Comparison of ENCODE assay signal across 23 cellular contexts in the genomic region with DNA sequence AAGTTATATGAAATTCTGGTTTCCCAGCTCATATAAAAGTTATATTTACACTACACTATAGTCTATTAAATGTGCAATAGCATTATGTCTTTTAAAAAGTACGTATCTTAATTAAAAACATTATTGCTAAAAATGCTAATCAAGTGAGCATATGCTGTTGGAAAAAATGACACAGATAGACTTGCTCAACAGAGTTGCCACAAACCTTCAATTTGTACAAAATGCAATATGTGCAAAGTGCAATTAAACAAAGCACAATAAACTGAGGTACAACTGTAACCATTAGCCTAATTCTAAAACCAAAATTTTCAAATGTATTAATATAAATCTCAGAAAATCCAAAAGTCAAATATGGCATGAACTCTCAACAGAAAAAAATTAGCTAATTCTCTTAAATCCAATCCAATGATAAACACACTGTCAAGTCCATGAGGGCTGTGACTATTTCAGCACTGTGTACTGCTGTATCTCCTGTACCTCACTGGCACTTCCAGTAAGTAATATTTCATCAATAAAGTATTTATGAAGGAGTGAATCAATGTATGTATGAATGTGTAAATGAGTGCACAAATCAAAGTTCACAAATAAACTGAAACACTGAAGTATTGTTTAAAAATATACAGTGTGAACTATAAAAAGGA.
A peak's percentile ranks its signal among the peaks of the same experiment; 100 is the strongest.
DNase-seq lines count a peak whose midpoint lies in the region; ATAC-seq, FAIRE-seq and TF ChIP-seq lines count a peak whose summit lies in the region.
"Had no signal": no experiment of that assay in that cellular context is flagged by ENCODE, and none has a peak within 500 bp of the region (broad histone marks: within the 10 kb centered on the region; RNA-seq: fewer than 3 reads in every experiment).

No MANE protein-coding gene starts in this region.

- no peaks in the 10 kb centered on the region for H3K36me3 ChIP-seq in GM23248 (ENCODE audit: low read depth)
- H3K36me3 ChIP-seq in GM12878 (ENCODE audit: control insufficient read depth in 2 of 2, insufficient read depth in 2 of 2, low read length in 1 of 2), result no peaks in the 10 kb centered on the region
- no peaks in the 10 kb centered on the region for H3K36me3 ChIP-seq in naive thymus-derived CD4-positive, alpha-beta T cell (ENCODE audit: control insufficient read depth in 2 of 3, insufficient read depth in 3 of 3, low read length in 3 of 3)

- POLR2A ChIA-PET in GM12878 (lab: Charles Lee), result no interaction called here
- POLR2A ChIA-PET in naive thymus-derived CD4-positive, alpha-beta T cell (lab: Charles Lee), result interaction anchor here (0.6 kb wide), 1 partner anchor 17 kb away, joined by 3 read pairs; no protein-coding TSS in a partner anchor

- H3K4me2 ChIP-seq in GM23248 (ENCODE audit: unreplicated experiment) (no peak overlapping the region), GM12878 (ENCODE audit: control insufficient read depth, insufficient read depth) (no peak overlapping the region)
- H3K4me2 ChIP-seq: SK-N-SH had no signal

- no peaks in the 10 kb centered on the region for H3K9me2 ChIP-seq in GM23248 (ENCODE audit: insufficient read depth)
- H3K9me2 ChIP-seq: SK-N-SH had no signal

- CTCF ChIA-PET in GM12878 (lab: Yijun Ruan, JAX), result interaction anchor here (1.3 to 2.0 kb wide), 3 partner anchors 9 to 389 kb away, joined by 3 to 7 read pairs (median 6); no protein-coding TSS in a partner anchor
- CTCF ChIA-PET in naive thymus-derived CD4-positive, alpha-beta T cell (lab: Charles Lee), result interaction anchor here (0.6 kb wide), 1 partner anchor 231 kb away, joined by 3 read pairs; no protein-coding TSS in a partner anchor

- H3K4me3 ChIP-seq in GM23248 (no peak overlapping the region), GM12878 (no peak overlapping the region)
- H3K4me3 ChIP-seq in naive thymus-derived CD4-positive, alpha-beta T cell (ENCODE audit: low read length), result no peak overlapping the region

- H3F3A ChIP-seq in GM23248 (ENCODE audit: insufficient read depth), result peaks cover 13% of the 10 kb centered on the region; the same call in 1 of the 2 replicates

- H4K20me1 ChIP-seq in GM23248 (ENCODE audit: insufficient read depth) (no peaks in the 10 kb centered on the region), GM12878 (ENCODE audit: control insufficient read depth, insufficient read depth) (no peaks in the 10 kb centered on the region)

- no TSS peak for BruUV-seq in GM12878 (replicated peaks; lab: Mats Ljungman, UMichigan)

- H3K27me3 Mint-ChIP-seq in naive thymus-derived CD4-positive, alpha-beta T cell, result no peaks in the 10 kb centered on the region
- H3K27me3 Mint-ChIP-seq: CD4-positive, alpha-beta T cell had no signal

- 94 to 97% methylated on average over 1 of the region's 1 CpG for WGBS in GM23248 (ENCODE audit: low coverage in 1 of 2, low lambda C conversion rate in 2 of 2, missing lambda C conversion rate in 2 of 2), 2 experiments
- WGBS in GM12878 (ENCODE audit: insufficient coverage, insufficient replicate concordance, low lambda C conversion rate, missing lambda C conversion rate), result 100% methylated on average over 1 of the region's 1 CpG

- H3K79me2 ChIP-seq in GM23248 (ENCODE audit: insufficient read depth) (peaks cover 92% of the 10 kb centered on the region), GM12878 (ENCODE audit: control insufficient read depth, insufficient read depth, low read length) (no peaks in the 10 kb centered on the region)

- FAIRE-seq in D721Med (lab: Jason Lieb, UNC) (peak; percentile 60), GM12878 (lab: Jason Lieb, UNC) (peak; percentile 75), H54 (lab: Jason Lieb, UNC) (no peak)
- FAIRE-seq: GM12891 had no signal

- H3K9me3 ChIP-seq in GM23248 (ENCODE audit: low read depth) (no peaks in the 10 kb centered on the region), GM12878 (replicated peaks; ENCODE audit: control insufficient read depth, insufficient read depth, low read length) (peaks cover 9% of the 10 kb centered on the region; the same call in 2 of the 3 replicates)
- no peaks in the 10 kb centered on the region for H3K9me3 ChIP-seq in naive thymus-derived CD4-positive, alpha-beta T cell (ENCODE audit: control insufficient read depth in 2 of 3, low read length in 3 of 3)
- H3K9me3 ChIP-seq: SK-N-SH had no signal

- no peak overlapping the region for H3K27ac Mint-ChIP-seq in naive thymus-derived CD4-positive, alpha-beta T cell
- H3K27ac Mint-ChIP-seq: CD4-positive, alpha-beta T cell had no signal

- intact Hi-C loops in GM12878 (cut with micrococcal nuclease; ENCODE audit: unreplicated experiment), result no loop called here
- intact Hi-C loops in naive thymus-derived CD4-positive, alpha-beta T cell (cut with micrococcal nuclease), result no loop called here

- H3K4me3 Mint-ChIP-seq in naive thymus-derived CD4-positive, alpha-beta T cell, result no peak overlapping the region
- H3K4me3 Mint-ChIP-seq: CD4-positive, alpha-beta T cell had no signal

- H3K36me3 Mint-ChIP-seq in naive thymus-derived CD4-positive, alpha-beta T cell, result peaks cover 1 to 40% (median 22%) of the 10 kb centered on the region in 5 donors

- H3K4me1 ChIP-seq in GM23248 (ENCODE audit: insufficient read depth) (0 out of 2 replicates have a peak, but pooled peaks cover 12% of the 10 kb centered on the region), GM12878 (ENCODE audit: control insufficient read depth, insufficient read depth, low read length) (peaks cover 9% of the 10 kb centered on the region; the same call in 1 of the 2 replicates)
- H3K4me1 ChIP-seq in naive thymus-derived CD4-positive, alpha-beta T cell (ENCODE audit: control insufficient read depth in 2 of 2, insufficient read depth in 2 of 2, low read length in 2 of 2), result no peaks in the 10 kb centered on the region

- TF ChIP-seq POLR2A in GM12878 (IDR thresholded peaks at IDR 0.05; ENCODE audit: low read depth, low read length), result no peak
- no peak for TF ChIP-seq POLR2A in H54 (IDR thresholded peaks at IDR 0.05; ENCODE audit: low read depth, low read length)

- in situ Hi-C loops in GM23248 (cut with MboI), result loop anchor here (25.0 kb wide), 1 partner anchor 371 kb away; no protein-coding TSS in a partner anchor
- in situ Hi-C loops in GM12878 (cut with MboI), result no loop called here

- no peak overlapping the region for H2AFZ ChIP-seq in GM23248
- H2AFZ ChIP-seq in GM12878 (ENCODE audit: control insufficient read depth, low read depth, low read length), result no peak overlapping the region

- H3K9ac ChIP-seq in GM23248, result no peak overlapping the region
- no peak overlapping the region for H3K9ac ChIP-seq in GM12878 (ENCODE audit: control insufficient read depth, insufficient read depth, low read length)
- H3K9ac ChIP-seq: SK-N-SH had no signal

- H3K9me3 Mint-ChIP-seq in naive thymus-derived CD4-positive, alpha-beta T cell, result peaks cover 0 to 4% (median 0%) of the 10 kb centered on the region in 11 donors
- H3K9me3 Mint-ChIP-seq: CD4-positive, alpha-beta T cell had no signal

- H3K27ac ChIP-seq in GM23248, result peak overlapping the region; percentile 35; the same call in 1 of the 2 replicates
- no peak overlapping the region for H3K27ac ChIP-seq in GM12878 (ENCODE audit: control insufficient read depth, insufficient read depth)
- H3K27ac ChIP-seq in naive thymus-derived CD4-positive, alpha-beta T cell (ENCODE audit: low read depth, low read length), result no peak overlapping the region

- H3K4me1 Mint-ChIP-seq in naive thymus-derived CD4-positive, alpha-beta T cell, result peaks cover 7 to 43% (median 39%) of the 10 kb centered on the region in 7 donors

- no peak for TF ChIP-seq CTCF in D721Med (IDR thresholded peaks at IDR 0.05; ENCODE audit: insufficient read depth, missing control alignments)
- TF ChIP-seq CTCF in GM12878 (IDR thresholded peaks at IDR 0.05 in 2 of 3, conservative IDR thresholded peaks at IDR 0.05 in 1 of 3; ENCODE audit: control insufficient read depth in 2 of 3, extremely low read depth in 1 of 3, insufficient read depth in 1 of 3, low read depth in 3 of 3, low read length in 3 of 3), result no peak

- TF ChIP-seq RAD21 in GM12878 (IDR thresholded peaks at IDR 0.05; ENCODE audit: insufficient read depth, low read depth, low read length), result no peak

- H3K27me3 ChIP-seq in GM23248 (replicated peaks; ENCODE audit: insufficient read depth) (no peaks in the 10 kb centered on the region), GM12878 (replicated peaks in 1 of 2; ENCODE audit: control insufficient read depth in 2 of 2, insufficient read depth in 2 of 2, low read length in 1 of 2) (no peaks in the 10 kb centered on the region)
- H3K27me3 ChIP-seq in naive thymus-derived CD4-positive, alpha-beta T cell (ENCODE audit: control insufficient read depth in 2 of 2, insufficient read depth in 2 of 2, low read length in 2 of 2), result no peaks in the 10 kb centered on the region

- TF ChIP-seq EP300 in GM12878 (IDR thresholded peaks at IDR 0.05; ENCODE audit: borderline replicate concordance in 1 of 2, control insufficient read depth in 1 of 2, low read depth in 2 of 2, low read length in 2 of 2), result no peak

- RAD21 ChIA-PET in GM12878 (lab: Charles Lee; ENCODE audit: unreplicated experiment), result interaction anchor here (0.9 to 1.9 kb wide), 3 partner anchors 8 to 20 kb away, joined by 3 to 5 read pairs (median 3); no protein-coding TSS in a partner anchor

- SMC1A ChIA-PET in GM12878 (lab: Charles Lee; ENCODE audit: uncharacterized antibody, unreplicated experiment), result interaction anchor here (1.1 to 3.8 kb wide), 6 partner anchors 12 to 318 kb away, joined by 3 to 17 read pairs (median 6); no protein-coding TSS in a partner anchor

- DNase-seq in D721Med (ENCODE audit: insufficient read length, low spot score), result no peak
- DNase-seq in GM23248, result no peak
- DNase-seq in GM12878 (ENCODE audit: low read depth, low spot score), result no peak
- no peak for DNase-seq in naive thymus-derived CD4-positive, alpha-beta T cell
- no peak for DNase-seq in NCI-H524 (lab: John Stamatoyannopoulos, UW)
- DNase-seq in H54 (ENCODE audit: insufficient read length, low spot score), result no peak
- DNase-seq: CD4-positive, alpha-beta T cell; COR-L47; DMS 273 treated with DMSO at 0.1 percent for 48 hours; DMS79 treated with DMSO at 0.1 percent for 48 hours; GOT3; Kasumi-1; NCI-H1092 treated with DMSO at 0.1 percent for 48 hours; NCI-H146; NCI-H2029 treated with DMSO at 0.1 percent for 48 hours; NCI-H2171; NCI-H526 treated with DMSO at 0.1 percent for 48 hours; PC-3; SHP77; SK-N-SH had no signal

- ATAC-seq in GM12878 (no peak), HG03354 (IDR thresholded peaks at IDR 0.05; ENCODE audit: poor library complexity, severe bottlenecking, unreplicated experiment) (no peak)
- peak; percentile 7 for ATAC-seq in naive thymus-derived CD4-positive, alpha-beta T cell
- ATAC-seq: HCT116, PC-3 had no signal

TF ChIP-seq in GM12878, 131 proteins besides CTCF, POLR2A, EP300 and RAD21:
- TF ChIP-seq, protein P1, sequence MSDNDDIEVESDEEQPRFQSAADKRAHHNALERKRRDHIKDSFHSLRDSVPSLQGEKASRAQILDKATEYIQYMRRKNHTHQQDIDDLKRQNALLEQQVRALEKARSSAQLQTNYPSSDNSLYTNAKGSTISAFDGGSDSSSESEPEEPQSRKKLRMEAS (IDR thresholded peaks at IDR 0.05; ENCODE audit: low read depth, low read length), result no peak
TF ChIP-seq in GM12878: peak in this region for 0.
